Comparison of ENCODE assay signal across 1 cellular context in genomic region chr16:89607453-89607852, GRCh38.
TF ChIP-seq lines count a peak whose summit lies in the region.

No MANE protein-coding gene starts in this region.

TF ChIP-seq in K562, 482 proteins besides CTCF, POLR2A, EP300 and RAD21 (continues in another document):
- no peak for TF ChIP-seq KDM5B (IDR thresholded peaks at IDR 0.05; ENCODE audit: insufficient replicate concordance, low read depth, low read length)
- no peak for TF ChIP-seq E4F1 (CRISPR knock-in tag; IDR thresholded peaks at IDR 0.05; ENCODE audit: borderline replicate concordance)
- no peak for TF ChIP-seq ZNF395 (CRISPR knock-in tag; IDR thresholded peaks at IDR 0.05)
- no peak for TF ChIP-seq TAF15 (IDR thresholded peaks at IDR 0.05; ENCODE audit: low read depth, low read length)
- no peak for TF ChIP-seq MED1 (CRISPR knock-in tag; IDR thresholded peaks at IDR 0.05; ENCODE audit: borderline replicate concordance)
- TF ChIP-seq SOX6 (IDR thresholded peaks at IDR 0.05): 0 out of 2 replicates have a peak, but pooled peaks have one; percentile 27
- no peak for TF ChIP-seq ZNF77 (CRISPR knock-in tag; IDR thresholded peaks at IDR 0.05)
- no peak for TF ChIP-seq ZHX1 (conservative IDR thresholded peaks at IDR 0.05; ENCODE audit: low read length)
- TF ChIP-seq FOXO4 (CRISPR knock-in tag; IDR thresholded peaks at IDR 0.05): no peak
- peak; percentile 24; the same call in 1 of the 2 replicates for TF ChIP-seq USF1 (CRISPR knock-in tag; IDR thresholded peaks at IDR 0.05)
- no peak for TF ChIP-seq IRF1 (CRISPR knock-in tag; IDR thresholded peaks at IDR 0.05; ENCODE audit: borderline replicate concordance)
- TF ChIP-seq HOMEZ (CRISPR knock-in tag; IDR thresholded peaks at IDR 0.05): no peak
- TF ChIP-seq ZNF263 (CRISPR knock-in tag; IDR thresholded peaks at IDR 0.05; ENCODE audit: borderline replicate concordance): peak; percentile 37; the same call in 1 of the 2 replicates
- TF ChIP-seq ARID1B (IDR thresholded peaks at IDR 0.05): peak; percentile 62
- TF ChIP-seq STAT6 (CRISPR knock-in tag; IDR thresholded peaks at IDR 0.05): no peak
- no peak for TF ChIP-seq POLR3A (IDR thresholded peaks at IDR 0.05; ENCODE audit: borderline replicate concordance, extremely low read depth, insufficient read depth, insufficient read length)
- TF ChIP-seq EP400 (IDR thresholded peaks at IDR 0.05): no peak
- TF ChIP-seq POLR2AphosphoS5 (IDR thresholded peaks at IDR 0.05; ENCODE audit: control insufficient read depth, insufficient read depth, low read depth, low read length): peak; percentile 20; the same call in 1 of the 2 replicates
- TF ChIP-seq ERF (CRISPR knock-in tag; IDR thresholded peaks at IDR 0.05): no peak
- 0 out of 2 replicates have a peak, but pooled peaks have one; percentile 13 for TF ChIP-seq STAT5A (IDR thresholded peaks at IDR 0.05; ENCODE audit: borderline replicate concordance, low read length)
- TF ChIP-seq ZNF511 (CRISPR knock-in tag; IDR thresholded peaks at IDR 0.05): no peak
- no peak for TF ChIP-seq ZBTB43 (CRISPR knock-in tag; IDR thresholded peaks at IDR 0.05)
- no peak for TF ChIP-seq CLOCK (CRISPR knock-in tag; IDR thresholded peaks at IDR 0.05; ENCODE audit: borderline replicate concordance)
- no peak for TF ChIP-seq FOXP4 (CRISPR knock-in tag; IDR thresholded peaks at IDR 0.05; ENCODE audit: borderline replicate concordance)
- no peak for TF ChIP-seq TAF7 (tag; IDR thresholded peaks at IDR 0.05)
- TF ChIP-seq MXD1 (CRISPR knock-in tag; IDR thresholded peaks at IDR 0.05; ENCODE audit: borderline replicate concordance, poor library complexity, severe bottlenecking): no peak
- peak; percentile 43; the same call in 1 of the 2 replicates for TF ChIP-seq MAX (CRISPR knock-in tag; IDR thresholded peaks at IDR 0.05)
- no peak for TF ChIP-seq TCFL5 (CRISPR knock-in tag; conservative IDR thresholded peaks at IDR 0.05)
- no peak for TF ChIP-seq HNRNPK (IDR thresholded peaks at IDR 0.05; ENCODE audit: low read depth, low read length, poor library complexity, severe bottlenecking)
